ENCODE assay signal across 8 cellular contexts in the genomic region with DNA sequence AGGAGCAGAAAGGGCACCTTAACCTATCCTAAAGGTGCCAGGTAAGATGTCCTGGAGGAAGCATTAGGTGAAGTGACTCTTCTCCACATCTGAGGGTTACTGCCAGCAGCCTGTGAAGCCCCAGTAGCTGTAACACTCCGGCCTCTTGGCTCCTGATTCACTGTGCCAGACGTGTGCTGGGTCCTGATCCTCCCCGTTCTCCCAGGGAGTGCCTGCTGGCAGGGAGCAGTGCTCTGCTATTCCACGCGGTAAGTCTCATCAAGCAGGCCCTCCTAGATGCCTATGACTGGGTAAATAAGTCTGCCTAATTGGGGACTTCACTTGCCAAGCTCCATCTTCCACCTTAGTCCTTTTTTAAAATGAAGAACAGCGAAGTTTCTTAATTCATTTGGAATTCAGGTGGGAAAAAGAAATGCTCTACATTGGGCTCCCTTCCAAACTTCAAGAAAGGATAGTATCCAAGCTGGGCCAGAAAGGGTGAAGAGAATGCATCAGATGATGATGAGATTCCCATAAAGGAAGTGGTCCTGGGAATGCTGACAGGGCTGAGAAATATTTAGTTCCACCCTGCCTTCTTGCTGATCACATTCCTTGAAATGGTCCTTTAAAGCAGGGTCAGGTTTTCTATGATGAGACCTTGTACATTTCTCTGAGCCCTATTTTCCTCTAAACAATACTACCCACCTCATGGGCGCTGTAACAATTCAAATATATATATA.
DNase-seq lines count a peak whose midpoint lies in the region; ATAC-seq and TF ChIP-seq lines count a peak whose summit lies in the region.

No MANE protein-coding gene starts in this region.

- peak overlapping the region; percentile 100 for H3K27ac Mint-ChIP-seq in chondrocyte (ENCODE audit: unreplicated experiment)
- no peak overlapping the region for H3K27ac Mint-ChIP-seq in effector memory CD8-positive, alpha-beta T cell

- POLR2A ChIA-PET in A673 (lab: Charles Lee; ENCODE audit: low non-redundant PET) = no interaction called here

- H3K9me3 Mint-ChIP-seq in chondrocyte (ENCODE audit: low read depth) = no peaks in the 10 kb centered on the region
- H3K9me3 Mint-ChIP-seq in effector memory CD8-positive, alpha-beta T cell = no peaks in the 10 kb centered on the region

- ATAC-seq in omental fat pad (ENCODE audit: low FRiP score) = no peak
- no peak for ATAC-seq in effector memory CD8-positive, alpha-beta T cell (replicated peaks)
- no peak for ATAC-seq in HG02840 (IDR thresholded peaks at IDR 0.05; ENCODE audit: low FRiP score, unreplicated experiment)
- no peak for ATAC-seq in HG03439 (IDR thresholded peaks at IDR 0.05; ENCODE audit: unreplicated experiment)

- CTCF ChIA-PET in A673 (lab: Charles Lee) = interaction anchor here (1.0 to 1.1 kb wide), 2 partner anchors 100 to 306 kb away, joined by 6 read pairs; no protein-coding TSS in a partner anchor

- H3K4me1 ChIP-seq in A673 (ENCODE audit: insufficient read depth, low read length, poor library complexity, severe bottlenecking) = peaks cover 59% of the 10 kb centered on the region
- peaks cover 25 to 27% of the 10 kb centered on the region in 2 donors for H3K4me1 ChIP-seq in muscle layer of duodenum (ENCODE audit: control insufficient read depth in 1 of 2, insufficient read depth in 2 of 2, low read length in 2 of 2)

- H3K4me3 Mint-ChIP-seq in chondrocyte (ENCODE audit: unreplicated experiment) = peak overlapping the region; percentile 21
- no peak overlapping the region for H3K4me3 Mint-ChIP-seq in effector memory CD8-positive, alpha-beta T cell

- intact Hi-C loops in A673 (cut with micrococcal nuclease; ENCODE audit: unreplicated experiment) = no loop called here

- DNase-seq in A673 (ENCODE audit: low spot score) (no peak), M059J (ENCODE audit: low read depth) (peak; percentile 79), chondrocyte (ENCODE audit: low spot score) (no peak), omental fat pad (ENCODE audit: low spot score) (no peak)
- no peak for DNase-seq in effector memory CD8-positive, alpha-beta T cell

- peaks cover 56% of the 10 kb centered on the region for H3K4me1 Mint-ChIP-seq in chondrocyte (ENCODE audit: low read depth)
- H3K4me1 Mint-ChIP-seq in effector memory CD8-positive, alpha-beta T cell (ENCODE audit: low read depth in 2 of 2) = peaks cover 23 to 26% of the 10 kb centered on the region in 2 donors

- H3K36me3 Mint-ChIP-seq in chondrocyte (ENCODE audit: low read depth) = no peaks in the 10 kb centered on the region
- no peaks in the 10 kb centered on the region for H3K36me3 Mint-ChIP-seq in effector memory CD8-positive, alpha-beta T cell (ENCODE audit: insufficient read depth)

- no peaks in the 10 kb centered on the region for H3K9me3 ChIP-seq in A673 (ENCODE audit: low read depth, low read length, poor library complexity, severe bottlenecking)
- no peaks in the 10 kb centered on the region for H3K9me3 ChIP-seq in muscle layer of duodenum (ENCODE audit: control insufficient read depth in 1 of 2, low read length in 2 of 2)

- BruUV-seq in A673 (replicated peaks; lab: Mats Ljungman, UMichigan) = no TSS peak

- H3K36me3 ChIP-seq in A673 (ENCODE audit: insufficient read depth, low read length, poor library complexity, severe bottlenecking) = no peaks in the 10 kb centered on the region
- peaks cover 0 to 19% of the 10 kb centered on the region in 2 donors for H3K36me3 ChIP-seq in muscle layer of duodenum (ENCODE audit: control insufficient read depth in 1 of 2, insufficient read depth in 2 of 2, low read length in 2 of 2)

- no peaks in the 10 kb centered on the region for H3K27me3 ChIP-seq in A673 (replicated peaks; ENCODE audit: insufficient read depth, low read depth, low read length, poor library complexity)
- no peaks in the 10 kb centered on the region for H3K27me3 ChIP-seq in muscle layer of duodenum (ENCODE audit: low read depth, low read length)

- H3K27ac ChIP-seq in A673 (ENCODE audit: low read depth, low read length, poor library complexity, severe bottlenecking) = peak overlapping the region; percentile 19
- peak overlapping the region; percentile 86 for H3K27ac ChIP-seq in muscle layer of duodenum (ENCODE audit: low read length)

- TF ChIP-seq CTCF in A673 (conservative IDR thresholded peaks at IDR 0.05; ENCODE audit: low read depth, low read length) = no peak
- TF ChIP-seq CTCF in chondrocyte (IDR thresholded peaks at IDR 0.05) = no peak
- no peak for TF ChIP-seq CTCF in omental fat pad (IDR thresholded peaks at IDR 0.05)

- no peaks in the 10 kb centered on the region for H3K27me3 Mint-ChIP-seq in chondrocyte (ENCODE audit: low read depth)
- no peaks in the 10 kb centered on the region for H3K27me3 Mint-ChIP-seq in effector memory CD8-positive, alpha-beta T cell

- H3K4me3 ChIP-seq in A673 (ENCODE audit: low read depth, low read length, poor library complexity, severe bottlenecking) (no peak overlapping the region), muscle layer of duodenum (ENCODE audit: low read depth in 1 of 2, low read length in 2 of 2) (peak overlapping the region in 1 of 2 donors; percentile 4)
